Comparison of ENCODE assay signal across 32 cellular contexts in genomic region chr4:151376540-151376939, GRCh38. TPM values are rescaled to one million over a fixed set of nuclear protein-coding genes. Genes with fewer than 3 reads are reported as not detected.
A peak's percentile ranks its signal among the peaks of the same experiment; 100 is the strongest.
DNase-seq lines count a peak whose midpoint lies in the region; ATAC-seq and TF ChIP-seq lines count a peak whose summit lies in the region.
"Had no signal": no experiment of that assay in that cellular context is flagged by ENCODE, and none has a peak within 500 bp of the region (broad histone marks: within the 10 kb centered on the region; RNA-seq: fewer than 3 reads in every experiment).

No MANE protein-coding gene starts in this region.

- peaks cover 12% of the 10 kb centered on the region; the same call in 1 of the 2 replicates for H3K9me2 ChIP-seq in GM23338 (ENCODE audit: insufficient read depth)

- peaks cover 15% of the 10 kb centered on the region for H3F3A ChIP-seq in GM23338 (replicated peaks; ENCODE audit: low read depth)

- H3K4me3 ChIP-seq in GM23338 (no peak overlapping the region; the same call in 1 of the 2 replicates), iPS-18a (ENCODE audit: low read length) (peak overlapping the region; percentile 0)
- H3K4me3 ChIP-seq: A549; BLaER1; BLaER1 treated with 17β-estradiol and CSF1 and Interleukin-3, amounts not matched to agents 10 nM and 100 nM had no signal

- peaks cover 26% of the 10 kb centered on the region for H3K4me1 ChIP-seq in GM23338 (ENCODE audit: insufficient read depth)
- H3K4me1 ChIP-seq in iPS-18a (ENCODE audit: control insufficient read depth, low read depth, low read length), result peaks cover 7% of the 10 kb centered on the region
- H3K4me1 ChIP-seq: A549; BE2C; BLaER1; BLaER1 treated with 17β-estradiol and CSF1 and Interleukin-3, amounts not matched to agents 10 nM and 100 nM; Caco-2 had no signal

- H3K27me3 Mint-ChIP-seq in GM23338 (ENCODE audit: insufficient read depth, low read depth, poor library complexity), result peaks cover 5% of the 10 kb centered on the region

- H3K9me3 Mint-ChIP-seq in GM23338, result peaks cover 18% of the 10 kb centered on the region
- H3K9me3 Mint-ChIP-seq: CD4-positive, alpha-beta T cell had no signal

- H3K27me3 ChIP-seq in GM23338 (ENCODE audit: insufficient read depth) (no peaks in the 10 kb centered on the region), iPS-18a (ENCODE audit: control insufficient read depth, insufficient read depth, low read length) (no peaks in the 10 kb centered on the region)
- H3K27me3 ChIP-seq: BE2C; BLaER1; BLaER1 treated with 17β-estradiol and CSF1 and Interleukin-3, amounts not matched to agents 10 nM and 100 nM had no signal

- peak overlapping the region; percentile 88 for H3K27ac ChIP-seq in GM23338 (ENCODE audit: low read depth)
- H3K27ac ChIP-seq in iPS-18a (ENCODE audit: low read length), result no peak overlapping the region
- H3K27ac ChIP-seq: 22Rv1; A549; BLaER1; BLaER1 treated with 17β-estradiol and CSF1 and Interleukin-3, amounts not matched to agents 10 nM and 100 nM; C4-2B had no signal

- peaks cover 11% of the 10 kb centered on the region for H3K4me1 Mint-ChIP-seq in GM23338
- H3K4me1 Mint-ChIP-seq: B cell; CD14-positive monocyte; CD4-positive, alpha-beta memory T cell; CD4-positive, CD25-positive, alpha-beta regulatory T cell; CD8-positive, alpha-beta memory T cell had no signal

- H3K36me3 Mint-ChIP-seq in GM23338 (ENCODE audit: low read depth), result peaks cover 22% of the 10 kb centered on the region
- H3K36me3 Mint-ChIP-seq: CD14-positive monocyte; CD4-positive, alpha-beta memory T cell; CD4-positive, CD25-positive, alpha-beta regulatory T cell; CD8-positive, alpha-beta memory T cell; CD8-positive, alpha-beta T cell had no signal

- H2AFZ ChIP-seq in GM23338, result no peak overlapping the region

- H4K20me1 ChIP-seq in GM23338 (replicated peaks; ENCODE audit: insufficient read depth), result no peaks in the 10 kb centered on the region
- H4K20me1 ChIP-seq: BLaER1; BLaER1 treated with 17β-estradiol and CSF1 and Interleukin-3, amounts not matched to agents 10 nM and 100 nM had no signal

- peak overlapping the region; percentile 48 for H3K4me2 ChIP-seq in GM23338
- H3K4me2 ChIP-seq: A549; BLaER1; BLaER1 treated with 17β-estradiol and CSF1 and Interleukin-3, amounts not matched to agents 10 nM and 100 nM had no signal

- peak; percentile 20 for DNase-seq in GM23338 (ENCODE audit: low spot score)
- DNase-seq: 8988T; ACHN; AML-193; BE2C; C1 segment of cervical spinal cord; Caco-2; Calu3; CD4-positive, alpha-beta memory T cell; CD4-positive, alpha-beta T cell; CD4-positive, CD25-positive, alpha-beta regulatory T cell; CD8-positive, alpha-beta memory T cell; CD8-positive, alpha-beta T cell; COR-L47; DMS 273 treated with DMSO at 0.1 percent for 48 hours; DMS153; DMS53; DMS79; DMS79 treated with DMSO at 0.1 percent for 48 hours; DND-41; EL had no signal

- no peaks in the 10 kb centered on the region for H3K9me3 ChIP-seq in iPS-18a (ENCODE audit: control insufficient read depth, low read depth, low read length)
- H3K9me3 ChIP-seq: BE2C, BLaER1, Caco-2 had no signal

- ATAC-seq in GM23338 (no peak), GM19467 (IDR thresholded peaks at IDR 0.05; ENCODE audit: unreplicated experiment) (no peak), HG02571 (IDR thresholded peaks at IDR 0.05; ENCODE audit: unreplicated experiment) (no peak)
- ATAC-seq: A549; CD8-positive, alpha-beta T cell had no signal

- H3K36me3 ChIP-seq in GM23338 (ENCODE audit: insufficient read depth) (peaks cover 8% of the 10 kb centered on the region; the same call in 1 of the 2 replicates), iPS-18a (ENCODE audit: control insufficient read depth, low read depth, low read length) (no peaks in the 10 kb centered on the region)
- H3K36me3 ChIP-seq: BE2C; BLaER1; BLaER1 treated with 17β-estradiol and CSF1 and Interleukin-3, amounts not matched to agents 10 nM and 100 nM had no signal

- H3K27ac Mint-ChIP-seq in GM23338, result no peak overlapping the region; the same call in 1 of the 2 replicates
- H3K27ac Mint-ChIP-seq: B cell; CD14-positive monocyte; CD4-positive, alpha-beta memory T cell; CD4-positive, alpha-beta T cell; CD4-positive, CD25-positive, alpha-beta regulatory T cell; CD8-positive, alpha-beta memory T cell; CD8-positive, alpha-beta T cell had no signal

- no peaks in the 10 kb centered on the region for H3K79me2 ChIP-seq in GM23338 (replicated peaks; ENCODE audit: insufficient read depth)

- no peak overlapping the region for H3K9ac ChIP-seq in iPS-18a (ENCODE audit: low read length)
- H3K9ac ChIP-seq: BLaER1; BLaER1 treated with 17β-estradiol and CSF1 and Interleukin-3, amounts not matched to agents 10 nM and 100 nM had no signal

- no peak overlapping the region for H3K4me3 Mint-ChIP-seq in GM23338
- H3K4me3 Mint-ChIP-seq: B cell; CD14-positive monocyte; CD4-positive, alpha-beta memory T cell; CD4-positive, alpha-beta T cell; CD4-positive, CD25-positive, alpha-beta regulatory T cell; CD8-positive, alpha-beta memory T cell; CD8-positive, alpha-beta T cell had no signal

- TF ChIP-seq CTCF in GM23338 (conservative IDR thresholded peaks at IDR 0.05; ENCODE audit: low read depth in 2 of 2), result no peak

TF ChIP-seq in GM23338, 12 proteins besides CTCF, POLR2A, EP300 and RAD21:
- TF ChIP-seq NANOG (IDR thresholded peaks at IDR 0.05; ENCODE audit: borderline replicate concordance), result peak; percentile 85
- no peak for TF ChIP-seq STAT1 (IDR thresholded peaks at IDR 0.05; ENCODE audit: unreplicated experiment)

RNA-seq across cellular contexts. Expression of gene FHIP1A, which starts 32.4 kb away (rescaled TPM):
- total RNA-seq in GM23338 (2014; rRNA removed; shearing (Covaris generic)), result 95.8 and 108 TPM in 2 replicates
- polyA plus RNA-seq in GM23338 (2016; fragmentation: Nextera tagmentation; extraction: Ambion mirVana), result 9.4 and 11.3 TPM in 2 replicates
- polyA plus RNA-seq: AG04450; CD14-positive monocyte; CD8-positive, alpha-beta memory T cell had no signal

RNA-seq across cellular contexts. Expression of gene SH3D19, which starts 51.1 kb away (rescaled TPM):
- total RNA-seq in GM23338 (2014; rRNA removed; shearing (Covaris generic)), result 51.6 and 57.4 TPM in 2 replicates
- polyA plus RNA-seq in GM23338 (2016; fragmentation: Nextera tagmentation; extraction: Ambion mirVana), result 23.9 and 25.3 TPM in 2 replicates
- total RNA-seq: B cell; CD4-positive, CD25-positive, alpha-beta regulatory T cell; CD8-positive, alpha-beta memory T cell had no signal
- polyA plus RNA-seq: CD14-positive monocyte; CD8-positive, alpha-beta memory T cell had no signal
